ENCODE assay signal across 20 cellular contexts in the genomic region with DNA sequence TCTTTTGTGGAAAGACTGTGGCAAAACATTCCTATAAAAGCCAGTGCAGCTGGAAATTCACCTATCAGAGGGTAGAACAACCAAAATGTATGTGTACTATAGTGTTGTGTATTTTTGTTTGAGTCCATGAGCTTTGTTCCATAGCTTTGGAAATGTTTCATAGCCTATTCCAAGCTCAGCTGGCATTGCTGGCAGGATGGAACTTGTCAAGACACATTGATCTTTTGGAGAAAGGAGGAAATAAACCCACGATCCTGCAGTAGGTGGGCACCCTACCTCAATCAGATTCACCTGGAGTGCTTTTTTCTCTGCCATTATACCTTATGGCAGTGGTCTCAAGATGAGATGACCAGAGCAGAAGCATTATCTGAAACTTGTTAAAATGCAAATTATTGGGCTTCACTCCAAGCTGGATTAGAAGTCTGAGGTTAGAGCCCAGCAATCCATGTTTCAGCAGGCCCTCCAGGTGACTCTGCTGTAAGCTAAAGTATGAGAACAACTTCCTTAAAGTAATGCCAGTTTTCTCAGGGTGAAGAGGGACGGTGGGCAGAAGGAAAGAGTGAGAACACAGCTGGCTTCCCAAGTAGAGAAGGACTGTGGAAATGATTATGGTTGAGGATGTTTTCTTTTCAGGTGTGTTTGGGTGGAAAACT.
"Had no signal": no experiment of that assay in that cellular context is flagged by ENCODE, and none has a peak within 500 bp of the region (broad histone marks: within the 10 kb centered on the region; RNA-seq: fewer than 3 reads in every experiment).

No MANE protein-coding gene starts in this region.

- H3K9me3 ChIP-seq: colonic mucosa, heart left ventricle, left ventricle myocardium inferior, lower lobe of right lung, neutrophil, spleen, thoracic aorta, transverse colon had no signal

- H3K27me3 ChIP-seq: colonic mucosa, neutrophil, spleen, transverse colon had no signal

- H3K4me3 ChIP-seq: colonic mucosa, heart left ventricle, left ventricle myocardium inferior, lower lobe of right lung, spleen, thoracic aorta, transverse colon had no signal

- H3K27ac Mint-ChIP-seq: nephron progenitor cell; stimulated activated memory B cell treated with anti-CD40 and anti-IgM and Interleukin-4, amounts not matched to agents 10 μg/mL and 1 μg/mL and 100 μg/mL, for 72 hours; stimulated activated naive CD8-positive, alpha-beta T cell treated with anti-CD3 and anti-CD28 coated beads, Interleukin-15, Interleukin-2, amounts not matched to agents 100 ng/mL and 50 ng/mL, for 24 hours had no signal

- H3K4me3 Mint-ChIP-seq: naive thymus-derived CD4-positive, alpha-beta T cell; nephron progenitor cell; stimulated activated memory B cell treated with anti-CD40 and anti-IgM and Interleukin-4, amounts not matched to agents 10 μg/mL and 1 μg/mL and 100 μg/mL, for 72 hours; stimulated activated naive CD8-positive, alpha-beta T cell treated with anti-CD3 and anti-CD28 coated beads, Interleukin-15, Interleukin-2, amounts not matched to agents 100 ng/mL and 50 ng/mL, for 24 hours had no signal

- ATAC-seq: heart left ventricle; naive thymus-derived CD4-positive, alpha-beta T cell; sciatic nerve; stimulated activated memory B cell treated with anti-CD40 and anti-IgM and Interleukin-4, amounts not matched to agents 10 μg/mL and 1 μg/mL and 100 μg/mL, for 72 hours had no signal

- H3K4me1 ChIP-seq: colonic mucosa, heart left ventricle, left ventricle myocardium inferior, lower lobe of right lung, spleen, transverse colon had no signal

- H3K9me3 Mint-ChIP-seq: naive thymus-derived CD4-positive, alpha-beta T cell; nephron progenitor cell; stimulated activated memory B cell treated with anti-CD40 and anti-IgM and Interleukin-4, amounts not matched to agents 10 μg/mL and 1 μg/mL and 100 μg/mL, for 72 hours; stimulated activated naive CD8-positive, alpha-beta T cell treated with anti-CD3 and anti-CD28 coated beads, Interleukin-15, Interleukin-2, amounts not matched to agents 100 ng/mL and 50 ng/mL, for 24 hours had no signal

- H3K4me1 Mint-ChIP-seq: stimulated activated memory B cell treated with anti-CD40 and anti-IgM and Interleukin-4, amounts not matched to agents 10 μg/mL and 1 μg/mL and 100 μg/mL, for 72 hours had no signal

- DNase-seq: caudate nucleus; colonic mucosa; dermis blood vessel endothelial cell; heart left ventricle; hypothalamus; left ventricle myocardium inferior; lower lobe of right lung; mesenchymal stem cell; naive thymus-derived CD4-positive, alpha-beta T cell; nephron progenitor cell; spleen; stimulated activated CD4-positive, alpha-beta T cell treated with anti-CD3 and anti-CD28 coated beads, Interleukin-15, amount 100 ng/mL, for 24 hours; stimulated activated CD4-positive, alpha-beta T cell treated with anti-CD3 and anti-CD28 coated beads, Interleukin-1b, Interleukin-23, amount 100 ng/mL, for 48 hours; stimulated activated CD4-positive, alpha-beta T cell treated with anti-CD3 and anti-CD28 coated beads, Interleukin-4, amount 100 ng/mL, for 24 hours; transverse colon had no signal

- H3K36me3 ChIP-seq: colonic mucosa, heart left ventricle, left ventricle myocardium inferior, lower lobe of right lung, neutrophil, spleen, thoracic aorta, transverse colon had no signal

- H3K36me3 Mint-ChIP-seq: stimulated activated memory B cell treated with anti-CD40 and anti-IgM and Interleukin-4, amounts not matched to agents 10 μg/mL and 1 μg/mL and 100 μg/mL, for 72 hours had no signal

- H3K27ac ChIP-seq: colonic mucosa, heart left ventricle, left ventricle myocardium inferior, lower lobe of right lung, neutrophil, spleen, thoracic aorta, transverse colon had no signal
